1 cellular context compared by ENCODE assay signal in the genomic region with DNA sequence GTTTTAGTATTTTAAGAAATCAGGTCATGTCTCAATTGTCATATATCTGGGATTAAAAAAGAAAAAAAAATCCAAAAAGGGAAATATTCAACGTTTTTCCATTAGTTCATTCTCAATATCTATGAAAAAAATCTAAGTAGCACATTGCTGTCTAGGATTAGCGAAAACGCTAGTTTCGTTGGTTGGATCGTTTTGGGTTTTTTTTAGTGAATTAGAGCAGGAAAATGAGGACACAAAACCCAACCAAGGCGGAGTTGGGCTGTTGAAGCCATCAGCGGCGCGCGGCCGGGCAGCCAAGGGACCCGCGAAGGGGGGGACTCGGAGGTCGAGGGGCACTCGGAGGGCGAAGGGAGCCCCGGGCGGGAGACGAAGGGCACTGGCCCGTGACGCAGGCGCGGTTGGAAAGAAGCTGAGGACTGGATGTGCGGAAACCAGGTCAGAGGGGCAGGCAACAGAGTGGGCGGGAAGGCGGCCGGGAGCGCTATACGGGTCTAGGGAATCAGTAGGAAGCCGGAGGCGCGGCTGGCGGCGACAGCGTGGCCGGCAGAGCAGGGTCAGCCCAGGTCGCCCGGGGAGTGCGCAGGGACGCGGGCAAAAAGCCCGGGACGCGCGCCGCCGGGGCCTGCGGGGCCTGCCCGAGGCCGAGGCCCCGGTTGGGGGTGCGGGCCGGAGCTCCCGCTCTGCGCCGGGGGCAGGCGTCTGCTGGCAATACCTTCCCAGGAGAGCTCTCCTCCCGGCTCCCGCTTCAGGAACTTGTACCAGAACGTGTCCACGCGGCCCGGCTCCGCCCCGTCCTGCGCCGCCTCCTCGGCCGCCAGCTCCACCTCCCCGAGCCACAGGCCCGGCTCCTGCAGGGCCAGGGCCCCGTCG.
TF ChIP-seq lines count a peak whose summit lies in the region.

No MANE protein-coding gene starts in this region.

TF ChIP-seq in GM12878, 131 proteins besides CTCF, POLR2A, EP300 and RAD21 (continued from another document and continues in another):
- TF ChIP-seq, protein P1, sequence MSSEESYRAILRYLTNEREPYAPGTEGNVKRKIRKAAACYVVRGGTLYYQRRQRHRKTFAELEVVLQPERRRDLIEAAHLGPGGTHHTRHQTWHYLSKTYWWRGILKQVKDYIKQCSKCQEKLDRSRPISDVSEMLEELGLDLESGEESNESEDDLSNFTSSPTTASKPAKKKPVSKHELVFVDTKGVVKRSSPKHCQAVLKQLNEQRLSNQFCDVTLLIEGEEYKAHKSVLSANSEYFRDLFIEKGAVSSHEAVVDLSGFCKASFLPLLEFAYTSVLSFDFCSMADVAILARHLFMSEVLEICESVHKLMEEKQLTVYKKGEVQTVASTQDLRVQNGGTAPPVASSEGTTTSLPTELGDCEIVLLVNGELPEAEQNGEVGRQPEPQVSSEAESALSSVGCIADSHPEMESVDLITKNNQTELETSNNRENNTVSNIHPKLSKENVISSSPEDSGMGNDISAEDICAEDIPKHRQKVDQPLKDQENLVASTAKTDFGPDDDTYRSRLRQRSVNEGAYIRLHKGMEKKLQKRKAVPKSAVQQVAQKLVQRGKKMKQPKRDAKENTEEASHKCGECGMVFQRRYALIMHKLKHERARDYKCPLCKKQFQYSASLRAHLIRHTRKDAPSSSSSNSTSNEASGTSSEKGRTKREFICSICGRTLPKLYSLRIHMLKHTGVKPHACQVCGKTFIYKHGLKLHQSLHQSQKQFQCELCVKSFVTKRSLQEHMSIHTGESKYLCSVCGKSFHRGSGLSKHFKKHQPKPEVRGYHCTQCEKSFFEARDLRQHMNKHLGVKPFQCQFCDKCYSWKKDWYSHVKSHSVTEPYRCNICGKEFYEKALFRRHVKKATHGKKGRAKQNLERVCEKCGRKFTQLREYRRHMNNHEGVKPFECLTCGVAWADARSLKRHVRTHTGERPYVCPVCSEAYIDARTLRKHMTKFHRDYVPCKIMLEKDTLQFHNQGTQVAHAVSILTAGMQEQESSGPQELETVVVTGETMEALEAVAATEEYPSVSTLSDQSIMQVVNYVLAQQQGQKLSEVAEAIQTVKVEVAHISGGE (CRISPR knock-in tag; IDR thresholded peaks at IDR 0.05), result no peak
- TF ChIP-seq, protein P2, sequence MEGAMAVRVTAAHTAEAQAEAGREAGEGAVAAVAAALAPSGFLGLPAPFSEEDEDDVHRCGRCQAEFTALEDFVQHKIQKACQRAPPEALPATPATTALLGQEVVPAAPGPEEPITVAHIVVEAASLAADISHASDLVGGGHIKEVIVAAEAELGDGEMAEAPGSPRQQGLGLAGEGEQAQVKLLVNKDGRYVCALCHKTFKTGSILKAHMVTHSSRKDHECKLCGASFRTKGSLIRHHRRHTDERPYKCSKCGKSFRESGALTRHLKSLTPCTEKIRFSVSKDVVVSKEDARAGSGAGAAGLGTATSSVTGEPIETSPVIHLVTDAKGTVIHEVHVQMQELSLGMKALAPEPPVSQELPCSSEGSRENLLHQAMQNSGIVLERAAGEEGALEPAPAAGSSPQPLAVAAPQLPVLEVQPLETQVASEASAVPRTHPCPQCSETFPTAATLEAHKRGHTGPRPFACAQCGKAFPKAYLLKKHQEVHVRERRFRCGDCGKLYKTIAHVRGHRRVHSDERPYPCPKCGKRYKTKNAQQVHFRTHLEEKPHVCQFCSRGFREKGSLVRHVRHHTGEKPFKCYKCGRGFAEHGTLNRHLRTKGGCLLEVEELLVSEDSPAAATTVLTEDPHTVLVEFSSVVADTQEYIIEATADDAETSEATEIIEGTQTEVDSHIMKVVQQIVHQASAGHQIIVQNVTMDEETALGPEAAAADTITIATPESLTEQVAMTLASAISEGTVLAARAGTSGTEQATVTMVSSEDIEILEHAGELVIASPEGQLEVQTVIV (IDR thresholded peaks at IDR 0.05; ENCODE audit: borderline replicate concordance, partially characterized antibody), result no peak
- TF ChIP-seq ZNF274 (IDR thresholded peaks at IDR 0.05; ENCODE audit: insufficient read depth, insufficient read length) (no peak), PAX5 (IDR thresholded peaks at IDR 0.05; ENCODE audit: borderline replicate concordance, low read depth, low read length) (peak; percentile 96), ZSCAN29 (IDR thresholded peaks at IDR 0.05) (peak; percentile 93), ASH2L (IDR thresholded peaks at IDR 0.05; ENCODE audit: borderline replicate concordance, low read depth) (peak; percentile 33; the same call in 1 of the 2 replicates), RELA (IDR thresholded peaks at IDR 0.05; ENCODE audit: borderline replicate concordance, partially characterized antibody) (no peak), MXI1 (IDR thresholded peaks at IDR 0.05; ENCODE audit: low read depth, low read length) (no peak; the same call in 1 of the 2 replicates), CHD2 (IDR thresholded peaks at IDR 0.05; ENCODE audit: borderline replicate concordance, low read depth, low read length) (0 out of 2 replicates have a peak, but pooled peaks have one; percentile 17), ZNF24 (IDR thresholded peaks at IDR 0.05) (no peak), FOXK2 (IDR thresholded peaks at IDR 0.05) (no peak), TBL1XR1 (IDR thresholded peaks at IDR 0.05; ENCODE audit: low read depth, low read length) (no peak), KAT2A (conservative IDR thresholded peaks at IDR 0.05; ENCODE audit: control insufficient read depth, low read depth, low read length) (no peak), DPF2 (IDR thresholded peaks at IDR 0.05) (peak; percentile 82), CBX3 (IDR thresholded peaks at IDR 0.05; ENCODE audit: borderline replicate concordance, low read depth) (no peak), FOS (IDR thresholded peaks at IDR 0.05; ENCODE audit: borderline replicate concordance, extremely low read depth, insufficient read length) (no peak), SUPT20H (IDR thresholded peaks at IDR 0.05; ENCODE audit: borderline replicate concordance, control insufficient read depth, low read depth, low read length) (no peak), POLR2AphosphoS2 (IDR thresholded peaks at IDR 0.05; ENCODE audit: low read depth, low read length) (no peak), NR2C2 (IDR thresholded peaks at IDR 0.05; ENCODE audit: borderline replicate concordance, control insufficient read depth, insufficient read length, low read depth) (no peak), YY1 (IDR thresholded peaks at IDR 0.05; ENCODE audit: low read depth, low read length) (no peak; the same call in 1 of the 2 replicates), RAD51 (IDR thresholded peaks at IDR 0.05) (no peak), ZNF384 (IDR thresholded peaks at IDR 0.05; ENCODE audit: borderline replicate concordance, low read depth, low read length) (0 out of 2 replicates have a peak, but pooled peaks have one; percentile 11), HCFC1 (IDR thresholded peaks at IDR 0.05; ENCODE audit: low read length) (no peak), HDGF (IDR thresholded peaks at IDR 0.05) (0 out of 2 replicates have a peak, but pooled peaks have one; percentile 45)
- TF ChIP-seq, protein P3, sequence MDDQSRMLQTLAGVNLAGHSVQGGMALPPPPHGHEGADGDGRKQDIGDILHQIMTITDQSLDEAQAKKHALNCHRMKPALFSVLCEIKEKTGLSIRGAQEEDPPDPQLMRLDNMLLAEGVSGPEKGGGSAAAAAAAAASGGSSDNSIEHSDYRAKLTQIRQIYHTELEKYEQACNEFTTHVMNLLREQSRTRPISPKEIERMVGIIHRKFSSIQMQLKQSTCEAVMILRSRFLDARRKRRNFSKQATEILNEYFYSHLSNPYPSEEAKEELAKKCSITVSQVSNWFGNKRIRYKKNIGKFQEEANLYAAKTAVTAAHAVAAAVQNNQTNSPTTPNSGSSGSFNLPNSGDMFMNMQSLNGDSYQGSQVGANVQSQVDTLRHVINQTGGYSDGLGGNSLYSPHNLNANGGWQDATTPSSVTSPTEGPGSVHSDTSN (IDR thresholded peaks at IDR 0.05; ENCODE audit: insufficient replicate concordance, low read depth, low read length), result no peak
- TF ChIP-seq, protein P4, sequence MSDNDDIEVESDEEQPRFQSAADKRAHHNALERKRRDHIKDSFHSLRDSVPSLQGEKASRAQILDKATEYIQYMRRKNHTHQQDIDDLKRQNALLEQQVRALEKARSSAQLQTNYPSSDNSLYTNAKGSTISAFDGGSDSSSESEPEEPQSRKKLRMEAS (IDR thresholded peaks at IDR 0.05; ENCODE audit: low read depth, low read length), result 0 out of 2 replicates have a peak, but pooled peaks have one; percentile 30
- TF ChIP-seq, protein P5, sequence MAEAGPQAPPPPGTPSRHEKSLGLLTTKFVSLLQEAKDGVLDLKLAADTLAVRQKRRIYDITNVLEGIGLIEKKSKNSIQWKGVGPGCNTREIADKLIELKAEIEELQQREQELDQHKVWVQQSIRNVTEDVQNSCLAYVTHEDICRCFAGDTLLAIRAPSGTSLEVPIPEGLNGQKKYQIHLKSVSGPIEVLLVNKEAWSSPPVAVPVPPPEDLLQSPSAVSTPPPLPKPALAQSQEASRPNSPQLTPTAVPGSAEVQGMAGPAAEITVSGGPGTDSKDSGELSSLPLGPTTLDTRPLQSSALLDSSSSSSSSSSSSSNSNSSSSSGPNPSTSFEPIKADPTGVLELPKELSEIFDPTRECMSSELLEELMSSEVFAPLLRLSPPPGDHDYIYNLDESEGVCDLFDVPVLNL (IDR thresholded peaks at IDR 0.05; ENCODE audit: low read depth, low read length), result no peak
- TF ChIP-seq, protein P6, sequence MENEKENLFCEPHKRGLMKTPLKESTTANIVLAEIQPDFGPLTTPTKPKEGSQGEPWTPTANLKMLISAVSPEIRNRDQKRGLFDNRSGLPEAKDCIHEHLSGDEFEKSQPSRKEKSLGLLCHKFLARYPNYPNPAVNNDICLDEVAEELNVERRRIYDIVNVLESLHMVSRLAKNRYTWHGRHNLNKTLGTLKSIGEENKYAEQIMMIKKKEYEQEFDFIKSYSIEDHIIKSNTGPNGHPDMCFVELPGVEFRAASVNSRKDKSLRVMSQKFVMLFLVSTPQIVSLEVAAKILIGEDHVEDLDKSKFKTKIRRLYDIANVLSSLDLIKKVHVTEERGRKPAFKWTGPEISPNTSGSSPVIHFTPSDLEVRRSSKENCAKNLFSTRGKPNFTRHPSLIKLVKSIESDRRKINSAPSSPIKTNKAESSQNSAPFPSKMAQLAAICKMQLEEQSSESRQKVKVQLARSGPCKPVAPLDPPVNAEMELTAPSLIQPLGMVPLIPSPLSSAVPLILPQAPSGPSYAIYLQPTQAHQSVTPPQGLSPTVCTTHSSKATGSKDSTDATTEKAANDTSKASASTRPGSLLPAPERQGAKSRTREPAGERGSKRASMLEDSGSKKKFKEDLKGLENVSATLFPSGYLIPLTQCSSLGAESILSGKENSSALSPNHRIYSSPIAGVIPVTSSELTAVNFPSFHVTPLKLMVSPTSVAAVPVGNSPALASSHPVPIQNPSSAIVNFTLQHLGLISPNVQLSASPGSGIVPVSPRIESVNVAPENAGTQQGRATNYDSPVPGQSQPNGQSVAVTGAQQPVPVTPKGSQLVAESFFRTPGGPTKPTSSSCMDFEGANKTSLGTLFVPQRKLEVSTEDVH (IDR thresholded peaks at IDR 0.05; ENCODE audit: low read depth, partially characterized antibody), result no peak
- TF ChIP-seq, protein P7, sequence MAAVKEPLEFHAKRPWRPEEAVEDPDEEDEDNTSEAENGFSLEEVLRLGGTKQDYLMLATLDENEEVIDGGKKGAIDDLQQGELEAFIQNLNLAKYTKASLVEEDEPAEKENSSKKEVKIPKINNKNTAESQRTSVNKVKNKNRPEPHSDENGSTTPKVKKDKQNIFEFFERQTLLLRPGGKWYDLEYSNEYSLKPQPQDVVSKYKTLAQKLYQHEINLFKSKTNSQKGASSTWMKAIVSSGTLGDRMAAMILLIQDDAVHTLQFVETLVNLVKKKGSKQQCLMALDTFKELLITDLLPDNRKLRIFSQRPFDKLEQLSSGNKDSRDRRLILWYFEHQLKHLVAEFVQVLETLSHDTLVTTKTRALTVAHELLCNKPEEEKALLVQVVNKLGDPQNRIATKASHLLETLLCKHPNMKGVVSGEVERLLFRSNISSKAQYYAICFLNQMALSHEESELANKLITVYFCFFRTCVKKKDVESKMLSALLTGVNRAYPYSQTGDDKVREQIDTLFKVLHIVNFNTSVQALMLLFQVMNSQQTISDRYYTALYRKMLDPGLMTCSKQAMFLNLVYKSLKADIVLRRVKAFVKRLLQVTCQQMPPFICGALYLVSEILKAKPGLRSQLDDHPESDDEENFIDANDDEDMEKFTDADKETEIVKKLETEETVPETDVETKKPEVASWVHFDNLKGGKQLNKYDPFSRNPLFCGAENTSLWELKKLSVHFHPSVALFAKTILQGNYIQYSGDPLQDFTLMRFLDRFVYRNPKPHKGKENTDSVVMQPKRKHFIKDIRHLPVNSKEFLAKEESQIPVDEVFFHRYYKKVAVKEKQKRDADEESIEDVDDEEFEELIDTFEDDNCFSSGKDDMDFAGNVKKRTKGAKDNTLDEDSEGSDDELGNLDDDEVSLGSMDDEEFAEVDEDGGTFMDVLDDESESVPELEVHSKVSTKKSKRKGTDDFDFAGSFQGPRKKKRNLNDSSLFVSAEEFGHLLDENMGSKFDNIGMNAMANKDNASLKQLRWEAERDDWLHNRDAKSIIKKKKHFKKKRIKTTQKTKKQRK (IDR thresholded peaks at IDR 0.05; ENCODE audit: low read depth, low read length), result no peak
- TF ChIP-seq, protein P8, sequence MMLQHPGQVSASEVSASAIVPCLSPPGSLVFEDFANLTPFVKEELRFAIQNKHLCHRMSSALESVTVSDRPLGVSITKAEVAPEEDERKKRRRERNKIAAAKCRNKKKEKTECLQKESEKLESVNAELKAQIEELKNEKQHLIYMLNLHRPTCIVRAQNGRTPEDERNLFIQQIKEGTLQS (IDR thresholded peaks at IDR 0.05; ENCODE audit: borderline replicate concordance, extremely low read depth, low read depth, low read length), result no peak
